1 cellular context compared by ENCODE assay signal in genomic region chr16:84788968-84789371, GRCh38.
TF ChIP-seq lines count a peak whose summit lies in the region.

No MANE protein-coding gene starts in this region.

TF ChIP-seq in WTC11, 78 proteins besides CTCF, POLR2A, EP300 and RAD21 (continued from another document):
- TF ChIP-seq ZNF281 (CRISPR knock-in tag; IDR thresholded peaks at IDR 0.05) (no peak), USF1 (CRISPR knock-in tag; IDR thresholded peaks at IDR 0.05) (no peak), ELF4 (CRISPR knock-in tag; IDR thresholded peaks at IDR 0.05; ENCODE audit: low read depth) (no peak), AR (CRISPR knock-in tag; IDR thresholded peaks at IDR 0.05) (no peak), ATF1 (CRISPR knock-in tag; IDR thresholded peaks at IDR 0.05) (no peak), ETV6 (CRISPR knock-in tag; IDR thresholded peaks at IDR 0.05) (no peak), MLX (CRISPR knock-in tag; IDR thresholded peaks at IDR 0.05) (no peak), SMAD4 (CRISPR knock-in tag; IDR thresholded peaks at IDR 0.05) (no peak), JUN (CRISPR knock-in tag; IDR thresholded peaks at IDR 0.05) (no peak), USF2 (CRISPR knock-in tag; IDR thresholded peaks at IDR 0.05) (no peak)
